6 cellular contexts compared by ENCODE assay signal in the genomic region with DNA sequence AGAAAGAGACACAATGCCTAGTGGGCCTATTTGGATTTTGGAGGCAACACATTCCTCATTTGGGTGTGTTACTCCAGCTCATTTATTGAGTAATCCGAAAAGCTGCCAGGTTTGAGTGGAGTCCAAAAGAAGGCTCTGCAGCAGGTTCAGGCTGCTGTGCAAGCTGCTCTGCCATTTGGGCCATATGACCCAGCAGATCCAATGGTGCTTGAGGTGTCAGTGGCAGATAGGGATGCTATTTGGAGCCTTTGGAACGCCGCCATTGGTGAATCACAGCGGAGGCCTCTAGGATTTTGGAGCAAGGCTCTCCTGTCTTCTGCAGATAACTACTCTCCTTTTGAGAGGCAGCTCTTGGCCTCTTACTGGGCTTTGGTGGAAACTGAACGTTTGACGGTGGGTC.
DNase-seq lines count a peak whose midpoint lies in the region; ATAC-seq, FAIRE-seq and TF ChIP-seq lines count a peak whose summit lies in the region.
"Not testable (repeated sequence)": the region's sequence is repeated elsewhere in the genome, so short reads cannot be mapped to it uniquely, and the experiment has no call there.

No MANE protein-coding gene starts in this region.

- H4K8ac ChIP-seq in neuronal stem cell (ENCODE audit: low read depth, low read length) = not testable (repeated sequence)

- H3K4me2 ChIP-seq in PC-3 (ENCODE audit: low read length); K562 (ENCODE audit: insufficient read depth, low read length); neuronal stem cell (ENCODE audit: insufficient read depth, low read length, poor library complexity, severe bottlenecking): not testable (repeated sequence)

- H3K27me3 ChIP-seq in PC-3 (ENCODE audit: low read length); K562 (ENCODE audit: control insufficient read depth in 2 of 2, insufficient read depth in 2 of 2, low read length in 2 of 2); heart left ventricle; right atrium auricular region; neuronal stem cell (ENCODE audit: control insufficient read depth in 3 of 3, insufficient read depth in 3 of 3, low read depth in 1 of 3, low read length in 3 of 3): not testable (repeated sequence)

- not testable (repeated sequence) for H2BK15ac ChIP-seq in neuronal stem cell (ENCODE audit: low read length)

- not testable (repeated sequence) for H3K36me3 ChIP-seq in PC-3 (ENCODE audit: low read depth, low read length); K562 (ENCODE audit: control insufficient read depth, insufficient read depth, low read length); heart left ventricle; right atrium auricular region; neuronal stem cell (replicated peaks in 1 of 2; ENCODE audit: control insufficient read depth in 2 of 2, insufficient read depth in 2 of 2, low read length in 2 of 2)

- peak; percentile 14 for DNase-seq in M059J (ENCODE audit: low read depth)
- DNase-seq in PC-3 = peak; percentile 53
- DNase-seq in K562 (ENCODE audit: extremely low read depth in 1 of 4, low spot score in 3 of 4) = peak in 1 of 4 experiments; percentile 53
- peak in 4 of 5 donors; percentile 24 to 68 (median 43) for DNase-seq in heart left ventricle
- peak; percentile 61 for DNase-seq in right atrium auricular region (ENCODE audit: low spot score)
- DNase-seq in neuronal stem cell (ENCODE audit: low spot score) = not testable (repeated sequence)

- H4K20me1 ChIP-seq in PC-3 (ENCODE audit: low read length); K562 (replicated peaks; ENCODE audit: control insufficient read depth, insufficient read depth, low read length): not testable (repeated sequence)

- H3K9me2 ChIP-seq in PC-3 (replicated peaks; ENCODE audit: low read length) = not testable (repeated sequence)

- not testable (repeated sequence) for ATAC-seq in PC-3, K562
- ATAC-seq in heart left ventricle = peak in 2 of 4 donors; percentile 39 to 48

- in situ Hi-C loops in K562 (cut with MboI) = not testable (repeated sequence)

- H2BK5ac ChIP-seq in neuronal stem cell (ENCODE audit: low read length) = not testable (repeated sequence)

- peak overlapping the region; percentile 44 for H3K18ac ChIP-seq in neuronal stem cell (ENCODE audit: low read length)

- not testable (repeated sequence) for H3K4me3 ChIP-seq in PC-3 (ENCODE audit: low read length); K562; heart left ventricle; right atrium auricular region; neuronal stem cell (ENCODE audit: low read length in 2 of 2)

- H4K91ac ChIP-seq in neuronal stem cell (ENCODE audit: low read depth, low read length, poor library complexity) = not testable (repeated sequence)

- not testable (repeated sequence) for H3K9ac ChIP-seq in PC-3 (ENCODE audit: low read length); K562 (ENCODE audit: insufficient read depth in 1 of 2, low read depth in 2 of 2, low read length in 2 of 2); neuronal stem cell (ENCODE audit: low read depth, low read length, poor library complexity)

- intact Hi-C loops in PC-3 (cut with micrococcal nuclease); heart left ventricle (cut with DNase I): not testable (repeated sequence)
- intact Hi-C loops in K562 (cut with micrococcal nuclease) = loop anchor here (10.0 kb wide), 1 partner anchor 248 kb away; a partner anchor contains a TSS

- H2BK120ac ChIP-seq in neuronal stem cell (ENCODE audit: low read depth, low read length) = not testable (repeated sequence)

- not testable (repeated sequence) for H3K14ac ChIP-seq in neuronal stem cell (ENCODE audit: low read length)

- POLR2A ChIA-PET in PC-3 (lab: Charles Lee; ENCODE audit: unreplicated experiment); K562 (lab: Yijun Ruan, JAX): not testable (repeated sequence)

- H2AFZ ChIP-seq in PC-3 (ENCODE audit: low read length); K562 (ENCODE audit: low read depth, low read length); neuronal stem cell (ENCODE audit: low read length): not testable (repeated sequence)

- not testable (repeated sequence) for H3K23ac ChIP-seq in neuronal stem cell (ENCODE audit: low read depth, low read length, poor library complexity)

- TF ChIP-seq POLR2A in K562 (conservative IDR thresholded peaks at IDR 0.05); heart left ventricle (IDR thresholded peaks at IDR 0.05): not testable (repeated sequence)

- H3F3A ChIP-seq in PC-3 (ENCODE audit: low read length, unreplicated experiment) = not testable (repeated sequence)

- not testable (repeated sequence) for H3K4ac ChIP-seq in neuronal stem cell (ENCODE audit: low read length)

- not testable (repeated sequence) for TF ChIP-seq EP300 in K562 (IDR thresholded peaks at IDR 0.05; ENCODE audit: low read length)

- not testable (repeated sequence) for H3K79me2 ChIP-seq in PC-3 (ENCODE audit: low read length); K562 (ENCODE audit: control insufficient read depth, insufficient read depth, low read length)

- H3K79me1 ChIP-seq in neuronal stem cell (ENCODE audit: low read depth, low read length) = not testable (repeated sequence)

- FAIRE-seq in K562 (lab: Jason Lieb, UNC) = not testable (repeated sequence)

- BruUV-seq in PC-3 (replicated peaks; lab: Mats Ljungman, UMichigan); K562 (replicated peaks; lab: Mats Ljungman, UMichigan): not testable (repeated sequence)

- not testable (repeated sequence) for TF ChIP-seq RAD21 in K562 (CRISPR knock-in tag; conservative IDR thresholded peaks at IDR 0.05 in 1 of 2, IDR thresholded peaks at IDR 0.05 in 1 of 2)

- H3K4me1 ChIP-seq in PC-3 (ENCODE audit: insufficient read depth, low read length); neuronal stem cell (ENCODE audit: control insufficient read depth in 2 of 2, insufficient read depth in 1 of 2, low read depth in 1 of 2, low read length in 2 of 2): not testable (repeated sequence)
- H3K4me1 ChIP-seq in K562 (replicated peaks in 1 of 2; ENCODE audit: control insufficient read depth in 2 of 2, insufficient read depth in 2 of 2, low read length in 2 of 2) = peaks cover 0 to 12% of the 10 kb centered on the region in 2 experiments; a peak in 2 of 5 replicates
- H3K4me1 ChIP-seq in heart left ventricle = peaks cover 0 to 14% (median 2%) of the 10 kb centered on the region in 12 donors
- peaks cover 0 to 10% of the 10 kb centered on the region in 2 donors for H3K4me1 ChIP-seq in right atrium auricular region

- H3K27ac ChIP-seq in PC-3 (ENCODE audit: low read length); K562 (ENCODE audit: extremely low read depth, low read depth, low read length); heart left ventricle; neuronal stem cell (replicated peaks; ENCODE audit: low read length): not testable (repeated sequence)
- H3K27ac ChIP-seq in right atrium auricular region = peak overlapping the region in 1 of 2 donors; percentile 48

- not testable (repeated sequence) for H2BK12ac ChIP-seq in neuronal stem cell (ENCODE audit: low read length)

- not testable (repeated sequence) for H3K9me3 ChIP-seq in PC-3 (ENCODE audit: low read length); K562 (replicated peaks; ENCODE audit: control insufficient read depth, insufficient read depth, low read depth, low read length); right atrium auricular region
- peaks cover 0 to 11% (median 0%) of the 10 kb centered on the region in 12 donors for H3K9me3 ChIP-seq in heart left ventricle
- H3K9me3 ChIP-seq in neuronal stem cell (replicated peaks in 1 of 2; ENCODE audit: control insufficient read depth in 2 of 2, insufficient read depth in 1 of 2, low read depth in 1 of 2, low read length in 2 of 2) = peaks cover 0 to 28% of the 10 kb centered on the region in 2 donors

- not testable (repeated sequence) for H2AK5ac ChIP-seq in neuronal stem cell (ENCODE audit: low read depth, low read length)

- 5% methylated on average over 6 of the region's 6 CpGs for WGBS in K562 (ENCODE audit: insufficient coverage, low coverage, missing lambda C conversion rate)
- 55 to 63% (median 58%) methylated on average over 6 of the region's 6 CpGs for WGBS in heart left ventricle, 4 donors
- WGBS in neuronal stem cell (ENCODE audit: extremely low coverage in 2 of 2, insufficient read length in 2 of 2, insufficient replicate concordance in 1 of 2), 2 donors = no CpG with 5 or more reads among the region's 6 CpGs

- CTCF ChIA-PET in PC-3 (lab: Charles Lee); K562 (lab: Yijun Ruan, JAX; ENCODE audit: low intra/inter-chr PET ratio): not testable (repeated sequence)

- not testable (repeated sequence) for TF ChIP-seq CTCF in PC-3 (conservative IDR thresholded peaks at IDR 0.05; ENCODE audit: low read depth, low read length); K562 (IDR thresholded peaks at IDR 0.05 in 2 of 3, conservative IDR thresholded peaks at IDR 0.05 in 1 of 3; ENCODE audit: insufficient read depth in 2 of 3, low read depth in 1 of 3, low read length in 3 of 3); heart left ventricle (IDR thresholded peaks at IDR 0.05); right atrium auricular region (IDR thresholded peaks at IDR 0.05)

- not testable (repeated sequence) for H3K9me1 ChIP-seq in K562 (ENCODE audit: control insufficient read depth, insufficient read depth, low read length)

TF ChIP-seq in K562, 482 proteins besides CTCF, POLR2A, EP300 and RAD21 (continues in another document):
- TF ChIP-seq TAL1 (IDR thresholded peaks at IDR 0.05) = peak; percentile 46; the same call in 1 of the 2 replicates
- peak; percentile 62 for TF ChIP-seq CBFA2T2 (conservative IDR thresholded peaks at IDR 0.05)
- peak; percentile 69 for TF ChIP-seq TCF3 (CRISPR knock-in tag; IDR thresholded peaks at IDR 0.05)
- peak; percentile 74 for TF ChIP-seq NFIC (IDR thresholded peaks at IDR 0.05)
